In the genomic region with DNA sequence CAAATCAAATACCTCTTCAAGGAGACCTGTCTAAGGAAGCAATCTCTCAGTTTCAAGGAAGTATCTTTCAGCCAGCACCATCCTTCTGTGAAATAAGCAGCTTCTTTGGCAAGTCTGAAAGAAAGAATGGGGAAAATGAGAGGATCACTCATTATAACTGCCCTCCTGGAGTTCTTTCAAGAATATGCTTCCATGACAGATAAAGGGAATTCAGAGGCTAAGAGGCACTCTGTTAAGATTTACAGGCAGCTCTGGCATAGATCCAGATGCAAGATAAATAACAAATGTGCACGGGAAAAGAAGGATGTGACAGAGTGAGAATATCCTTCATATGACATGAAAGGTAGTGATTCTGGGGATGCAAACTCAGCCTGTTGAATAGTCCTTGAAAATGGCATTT, we compare ENCODE assay signal across 1 cellular context.
TF ChIP-seq lines count a peak whose summit lies in the region.

No MANE protein-coding gene starts in this region.

TF ChIP-seq in WTC11, 78 proteins besides CTCF, POLR2A, EP300 and RAD21 (continued from another document):
- TF ChIP-seq CDX4 (CRISPR knock-in tag; IDR thresholded peaks at IDR 0.05; ENCODE audit: borderline replicate concordance), result no peak
- no peak for TF ChIP-seq OVOL2 (CRISPR knock-in tag; IDR thresholded peaks at IDR 0.05; ENCODE audit: borderline replicate concordance)
TF ChIP-seq in WTC11: peak in this region for 0.
